Comparison of ENCODE assay signal across 8 cellular contexts in genomic region chr20:25624500-25624939, GRCh38. TPM values are rescaled to one million over a fixed set of nuclear protein-coding genes. Genes with fewer than 3 reads are reported as not detected.
DNase-seq lines count a peak whose midpoint lies in the region; ATAC-seq and TF ChIP-seq lines count a peak whose summit lies in the region.

No MANE protein-coding gene starts in this region.

- no peaks in the 10 kb centered on the region for H3K27me3 Mint-ChIP-seq in effector memory CD8-positive, alpha-beta T cell

- peak overlapping the region; percentile 96 for H3K27ac Mint-ChIP-seq in effector memory CD8-positive, alpha-beta T cell

- peaks cover 18% of the 10 kb centered on the region for H3K36me3 Mint-ChIP-seq in effector memory CD8-positive, alpha-beta T cell (ENCODE audit: insufficient read depth)

- peaks cover 8% of the 10 kb centered on the region; the same call in 1 of the 2 replicates for H3K79me2 ChIP-seq in OCI-LY7 (ENCODE audit: insufficient read depth, low read depth, low read length)

- CTCF ChIA-PET in OCI-LY7 (lab: Charles Lee; ENCODE audit: unreplicated experiment): no interaction called here

- H4K20me1 ChIP-seq in OCI-LY7 (ENCODE audit: insufficient read depth, low read length): no peaks in the 10 kb centered on the region

- no peaks in the 10 kb centered on the region for H3K9me3 ChIP-seq in OCI-LY7 (ENCODE audit: low read length)

- intact Hi-C loops in OCI-LY7 (cut with micrococcal nuclease; ENCODE audit: unreplicated experiment): loop anchor here (5.0 to 10.0 kb wide), 2 partner anchors 68 to 630 kb away; partner anchors contain the start of gene APMAP

- POLR2A ChIA-PET in OCI-LY7 (lab: Charles Lee): interaction anchor here (0.6 kb wide), 1 partner anchor 19 kb away, joined by 6 read pairs; no protein-coding TSS in a partner anchor

- peaks cover 12 to 20% of the 10 kb centered on the region in 2 donors for H3K4me1 Mint-ChIP-seq in effector memory CD8-positive, alpha-beta T cell (ENCODE audit: low read depth in 2 of 2)

- H3K9me2 ChIP-seq in OCI-LY7 (ENCODE audit: insufficient read depth, low read length): no peaks in the 10 kb centered on the region

- peaks cover 0 to 1% of the 10 kb centered on the region in 2 donors for H3K9me3 Mint-ChIP-seq in effector memory CD8-positive, alpha-beta T cell

- H3K4me3 ChIP-seq in GM12875 (ENCODE audit: low read depth, low read length) (peak overlapping the region; percentile 58), OCI-LY7 (ENCODE audit: low read depth, low read length, poor library complexity, severe bottlenecking) (peak overlapping the region; percentile 81)

- DNase-seq in OCI-LY7 (ENCODE audit: low spot score): no peak
- no peak for DNase-seq in effector memory CD8-positive, alpha-beta T cell
- no peak for DNase-seq in omental fat pad (ENCODE audit: low spot score)
- no peak for DNase-seq in AG08396 (ENCODE audit: low spot score)
- no peak for DNase-seq in NCI-H146 (lab: John Stamatoyannopoulos, UW)

- BruUV-seq in OCI-LY7 (replicated peaks; lab: Mats Ljungman, UMichigan): no TSS peak

- H3K4me1 ChIP-seq in OCI-LY7 (ENCODE audit: insufficient read depth, low read length, poor library complexity, severe bottlenecking): peaks cover 14% of the 10 kb centered on the region

- H3K4me3 Mint-ChIP-seq in effector memory CD8-positive, alpha-beta T cell: peak overlapping the region; percentile 93 to 97

- H2AFZ ChIP-seq in OCI-LY7 (ENCODE audit: low read length): peak overlapping the region; percentile 84; the same call in 1 of the 2 replicates

- no peak for ATAC-seq in effector memory CD8-positive, alpha-beta T cell (replicated peaks)
- ATAC-seq in omental fat pad (ENCODE audit: low FRiP score) (peak; percentile 1), GM19452 (IDR thresholded peaks at IDR 0.05; ENCODE audit: unreplicated experiment) (no peak), HG03097 (IDR thresholded peaks at IDR 0.05; ENCODE audit: low FRiP score, unreplicated experiment) (no peak)

- peak overlapping the region; percentile 90 for H3K4me2 ChIP-seq in OCI-LY7 (ENCODE audit: low read length)

- H3K36me3 ChIP-seq in OCI-LY7 (ENCODE audit: insufficient read depth, low read length): no peaks in the 10 kb centered on the region

- TF ChIP-seq CTCF in GM12875 (IDR thresholded peaks at IDR 0.05; ENCODE audit: borderline replicate concordance, insufficient read depth, low read depth, low read length) (no peak), OCI-LY7 (conservative IDR thresholded peaks at IDR 0.05; ENCODE audit: low read length) (no peak), omental fat pad (IDR thresholded peaks at IDR 0.05) (no peak)

- H3K27ac ChIP-seq in OCI-LY7 (ENCODE audit: low read depth, low read length, poor library complexity, severe bottlenecking): peak overlapping the region; percentile 19

RNA-seq across cellular contexts. Expression of gene NANP, which starts 0.7 kb away (rescaled TPM):
- 1.0 and 1.2 TPM in 2 replicates for total RNA-seq in OCI-LY7 (2014; rRNA removed; shearing (Covaris generic))
- total RNA-seq in OCI-LY7 (2022): 3.2 and 3.6 TPM in 2 replicates
- 10 to 100 TPM in 1 of 4 donors, 1 to 10 TPM in 3; 3.5 to 10.6 (median 5.4) TPM for total RNA-seq in omental fat pad

RNA-seq across cellular contexts. Expression of gene NINL, which starts 39.2 kb away (rescaled TPM):
- total RNA-seq in OCI-LY7 (2014; rRNA removed; shearing (Covaris generic)): 0.06 and 0.08 TPM in 2 replicates
- total RNA-seq in OCI-LY7 (2022) (0.55 and 0.57 TPM in 2 replicates), omental fat pad (1 to 10 TPM; 4.7 to 9.7 (median 6.7) TPM)
